Comparison of ENCODE assay signal across 8 cellular contexts in genomic region chr3:23915537-23916108, GRCh38. TPM values are rescaled to one million over a fixed set of nuclear protein-coding genes. Genes with fewer than 3 reads are reported as not detected.
DNase-seq lines count a peak whose midpoint lies in the region; ATAC-seq, FAIRE-seq and TF ChIP-seq lines count a peak whose summit lies in the region.

No MANE protein-coding gene starts in this region.

- TF ChIP-seq POLR2A in suprapubic skin (IDR thresholded peaks at IDR 0.05), result no peak

- peak overlapping the region; percentile 84 to 97 for H3K4me3 ChIP-seq in kidney (ENCODE audit: low read length in 2 of 2)
- H3K4me3 ChIP-seq in suprapubic skin, result peak overlapping the region; percentile 86

- H3K27me3 Mint-ChIP-seq in activated naive CD8-positive, alpha-beta T cell, result no peaks in the 10 kb centered on the region

- TF ChIP-seq EP300 in suprapubic skin (IDR thresholded peaks at IDR 0.05), result no peak

- H3K36me3 Mint-ChIP-seq in activated naive CD8-positive, alpha-beta T cell, result peaks cover 31% of the 10 kb centered on the region

- FAIRE-seq in kidney (lab: Jason Lieb, UNC), result no peak

- H3K4me1 ChIP-seq in kidney (ENCODE audit: control insufficient read depth in 1 of 2, insufficient read depth in 1 of 2, low read depth in 1 of 2, low read length in 2 of 2), result peaks cover 17 to 21% of the 10 kb centered on the region in 2 donors
- peaks cover 38% of the 10 kb centered on the region for H3K4me1 ChIP-seq in suprapubic skin

- peak; percentile 43 for DNase-seq in CD1c-positive myeloid dendritic cell (ENCODE audit: extremely low spot score)
- DNase-seq in HuH-7 (ENCODE audit: low spot score), result peak; percentile 22
- DNase-seq in kidney, result no peak
- no peak for DNase-seq in suprapubic skin (ENCODE audit: low spot score in 2 of 2)
- DNase-seq in GDM1 (lab: John Stamatoyannopoulos, UW), result no peak
- no peak for DNase-seq in HUDEP-2 (lab: John Stamatoyannopoulos, UW; ENCODE audit: unreplicated experiment in 76 of 76)

- no peak for ATAC-seq in activated CD4-positive, CD25-positive, alpha-beta regulatory T cell treated with anti-CD3 and anti-CD28 coated beads, Interleukin-2, amount 50 U/mL, for 24 hours

- TF ChIP-seq CTCF in kidney (IDR thresholded peaks at IDR 0.05; ENCODE audit: borderline replicate concordance, extremely low read depth, insufficient read depth) (no peak), suprapubic skin (IDR thresholded peaks at IDR 0.05) (no peak)

- H3K4me3 Mint-ChIP-seq in activated naive CD8-positive, alpha-beta T cell, result peak overlapping the region; percentile 98

- H3K27ac Mint-ChIP-seq in activated naive CD8-positive, alpha-beta T cell, result peak overlapping the region; percentile 55

- peak overlapping the region; percentile 95 to 97 for H3K9ac ChIP-seq in kidney (ENCODE audit: low read length in 2 of 2)

- H3K27ac ChIP-seq in kidney (ENCODE audit: low read depth in 2 of 2, low read length in 2 of 2) (peak overlapping the region; percentile 37 to 63), suprapubic skin (no peak overlapping the region)

- peaks cover 42% of the 10 kb centered on the region for H3K4me1 Mint-ChIP-seq in activated naive CD8-positive, alpha-beta T cell (ENCODE audit: low read depth)

- no peaks in the 10 kb centered on the region for H3K9me3 Mint-ChIP-seq in activated naive CD8-positive, alpha-beta T cell (ENCODE audit: low read depth)

- no peaks in the 10 kb centered on the region for H3K27me3 ChIP-seq in suprapubic skin

- H3K36me3 ChIP-seq in kidney (ENCODE audit: control insufficient read depth in 1 of 2, insufficient read depth in 2 of 2, low read length in 2 of 2) (peaks cover 7 to 19% of the 10 kb centered on the region in 2 donors), suprapubic skin (peaks cover 23% of the 10 kb centered on the region)

- H3K9me3 ChIP-seq in kidney (ENCODE audit: control insufficient read depth in 1 of 2, low read length in 2 of 2) (no peaks in the 10 kb centered on the region), suprapubic skin (no peaks in the 10 kb centered on the region)

- intact Hi-C loops in kidney (cut with DNase I), result no loop called here

- WGBS in suprapubic skin, result 51% methylated on average over 7 of the region's 7 CpGs

RNA-seq across cellular contexts. Expression of gene NKIRAS1, which starts 1.2 kb away (rescaled TPM):
- 7.1 TPM for total RNA-seq in kidney
- polyA plus RNA-seq in kidney (ENCODE audit: insufficient read depth, low read depth, low replicate concordance), result 17.2 TPM
- 1 to 10 TPM; 6.7 to 9.5 (median 9.0) TPM for total RNA-seq in suprapubic skin

RNA-seq across cellular contexts. Expression of gene RPL15, which starts 1.3 kb away (rescaled TPM):
- 1,508 TPM for total RNA-seq in kidney
- 2,114 TPM for polyA plus RNA-seq in kidney (ENCODE audit: insufficient read depth, low read depth, low replicate concordance)
- total RNA-seq in suprapubic skin, result 1,000 to 10,000 TPM; 1,650 to 2,624 (median 2,399) TPM

RNA-seq across cellular contexts. Expression of gene NR1D2, which starts 29.5 kb away (rescaled TPM):
- 49.3 TPM for total RNA-seq in kidney
- polyA plus RNA-seq in kidney (ENCODE audit: insufficient read depth, low read depth, low replicate concordance), result 7.1 TPM
- 10 to 100 TPM; 24.4 to 44.1 (median 39.1) TPM for total RNA-seq in suprapubic skin

Comparison
In these comparisons a context has a peak if more than half of its experiments do, and no peak if none do; other contexts are left out.
1. DNase-seq: peak in CD1c-positive myeloid dendritic cell (single experiment) and HuH-7 (single experiment); none in kidney (single experiment), suprapubic skin (0 of 2), GDM1 (single experiment) and HUDEP-2 (0 of 76).